In genomic region chr6:97049254-97050004, GRCh38 we compare ENCODE assay signal across 9 cellular contexts.
DNase-seq lines count a peak whose midpoint lies in the region; ATAC-seq, FAIRE-seq and TF ChIP-seq lines count a peak whose summit lies in the region.
"Had no signal": no experiment of that assay in that cellular context is flagged by ENCODE, and none has a peak within 500 bp of the region (broad histone marks: within the 10 kb centered on the region; RNA-seq: fewer than 3 reads in every experiment).

No MANE protein-coding gene starts in this region.

- no peaks in the 10 kb centered on the region for H3K9me3 ChIP-seq in HepG2 (ENCODE audit: low read length)
- H3K9me3 ChIP-seq in right lobe of liver = no peaks in the 10 kb centered on the region
- no peaks in the 10 kb centered on the region for H3K9me3 ChIP-seq in PC-9 (ENCODE audit: insufficient read depth, low read depth)

- no peaks in the 10 kb centered on the region for H3K36me3 ChIP-seq in HepG2 (replicated peaks in 1 of 2; ENCODE audit: control insufficient read depth in 1 of 2, insufficient read depth in 2 of 2, low read length in 2 of 2)
- H3K36me3 ChIP-seq in right lobe of liver = no peaks in the 10 kb centered on the region
- no peaks in the 10 kb centered on the region for H3K36me3 ChIP-seq in PC-9 (ENCODE audit: low read depth)

- H3K9ac ChIP-seq in HepG2 (ENCODE audit: insufficient read depth, low read depth, low read length) = no peak overlapping the region

- no peaks in the 10 kb centered on the region for H3K27me3 ChIP-seq in HepG2 (ENCODE audit: control insufficient read depth in 1 of 2, insufficient read depth in 2 of 2, low read length in 2 of 2)
- no peaks in the 10 kb centered on the region for H3K27me3 ChIP-seq in right lobe of liver
- H3K27me3 ChIP-seq in PC-9 (ENCODE audit: insufficient read depth, low read depth) = no peaks in the 10 kb centered on the region

- TF ChIP-seq RAD21 in HepG2 (CRISPR knock-in tag; IDR thresholded peaks at IDR 0.05) = no peak

- H3F3A ChIP-seq in PC-9 (ENCODE audit: insufficient read depth, low read depth) = no peaks in the 10 kb centered on the region

- H3K4me2 ChIP-seq in HepG2 (ENCODE audit: low read depth, low read length) (peak overlapping the region; percentile 47), PC-9 (no peak overlapping the region)

- in situ Hi-C loops in HepG2 (cut with HindIII; ENCODE audit: extremely low pct_ligation_motif_present, low pct_unique_long_range_greater_than_20kb) = loop anchor here (25.0 kb wide), 1 partner anchor 1788 kb away; the partner anchor contains the start of gene POU3F2
- in situ Hi-C loops in ACHN (cut with HindIII; ENCODE audit: low pct_ligation_motif_present, low pct_unique_long_range_greater_than_20kb, low sequenced_read_pairs) = no loop called here

- TF ChIP-seq EP300 in HepG2 (IDR thresholded peaks at IDR 0.05; ENCODE audit: low read depth in 2 of 2, low read length in 2 of 2) (peak in 1 of 2 experiments; percentile 10; a peak in 1 of 4 replicates), HepG2 (CRISPR knock-in tag; IDR thresholded peaks at IDR 0.05; ENCODE audit: borderline replicate concordance) (no peak)

- BruUV-seq in HepG2 (replicated peaks; lab: Mats Ljungman, UMichigan) (no TSS peak), PC-9 (replicated peaks; lab: Mats Ljungman, UMichigan) (no TSS peak)

- H3K9me2 ChIP-seq in PC-9 (ENCODE audit: insufficient read depth) = no peaks in the 10 kb centered on the region

- H3K79me2 ChIP-seq in HepG2 (ENCODE audit: insufficient read depth, low read length) = no peaks in the 10 kb centered on the region
- no peaks in the 10 kb centered on the region for H3K79me2 ChIP-seq in PC-9 (ENCODE audit: low read depth)

- 1% methylated on average over 8 of the region's 8 CpGs for whole genome bisulfite sequencing in HepG2 (ENCODE audit: low lambda C conversion rate)
- 62% methylated on average over 8 of the region's 8 CpGs for WGBS in right lobe of liver (ENCODE audit: insufficient coverage, low coverage, low lambda C conversion rate, missing lambda C conversion rate)

- intact Hi-C loops in HepG2 (cut with micrococcal nuclease; ENCODE audit: unreplicated experiment) (loop anchor here (10.0 kb wide), 1 partner anchor 655 kb away; no protein-coding TSS in a partner anchor), right lobe of liver (cut with DNase I) (loop anchor here (5.0 to 10.0 kb wide), 2 partner anchors 145 to 147 kb away; no protein-coding TSS in a partner anchor), PC-9 (cut with micrococcal nuclease; ENCODE audit: unreplicated experiment) (loop anchor here (5.0 to 10.0 kb wide), 2 partner anchors 507 to 1615 kb away; no protein-coding TSS in a partner anchor)

- CTCF ChIA-PET in HepG2 (lab: Yijun Ruan, JAX; ENCODE audit: low intra/inter-chr PET ratio, low total read pairs) (interaction anchor here (0.6 kb wide), 1 partner anchor 8 kb away, joined by 3 read pairs; no protein-coding TSS in a partner anchor), PC-9 (lab: Charles Lee) (no interaction called here)

- H3K27ac ChIP-seq in HepG2 (ENCODE audit: extremely low read length, insufficient read depth, low read length) (no peak overlapping the region), right lobe of liver (no peak overlapping the region), PC-9 (no peak overlapping the region)

- TF ChIP-seq CTCF in HepG2 (CRISPR knock-in tag; IDR thresholded peaks at IDR 0.05) (no peak), right lobe of liver (IDR thresholded peaks at IDR 0.05) (no peak), PC-9 (conservative IDR thresholded peaks at IDR 0.05) (no peak)

- H4K20me1 ChIP-seq in HepG2 (ENCODE audit: insufficient read depth, low read length) (no peaks in the 10 kb centered on the region), PC-9 (ENCODE audit: insufficient read depth) (no peaks in the 10 kb centered on the region)

- ATAC-seq in HepG2 = peak; percentile 76
- ATAC-seq in right lobe of liver = no peak
- peak; percentile 96 for ATAC-seq in HG02970 (IDR thresholded peaks at IDR 0.05; ENCODE audit: low FRiP score, unreplicated experiment)

- no peak for FAIRE-seq in HepG2 (lab: Jason Lieb, UNC)
- FAIRE-seq: keratinocyte had no signal

- H2AFZ ChIP-seq in HepG2 (ENCODE audit: low read length) (peak overlapping the region; percentile 63), PC-9 (0 out of 2 replicates have a peak overlapping the region, but pooled peaks have one; percentile 15)

- DNase-seq in HepG2 (ENCODE audit: low spot score) = peak; percentile 33
- no peak for DNase-seq in right lobe of liver
- DNase-seq in PC-9 = no peak
- DNase-seq in inferior parietal cortex (ENCODE audit: extremely low spot score) = peak; percentile 52
- no peak for DNase-seq in NCI-H1436 (lab: John Stamatoyannopoulos, UW)
- no peak for DNase-seq in NCI-H446 (lab: John Stamatoyannopoulos, UW)
- DNase-seq in ACHN = no peak

- peak overlapping the region in 1 of 3 experiments; percentile 30; a peak in 1 of 6 replicates for H3K4me3 ChIP-seq in HepG2 (replicated peaks in 1 of 3; ENCODE audit: insufficient read depth in 1 of 3, low read depth in 2 of 3, low read length in 3 of 3)
- H3K4me3 ChIP-seq in right lobe of liver = no peak overlapping the region
- no peak overlapping the region for H3K4me3 ChIP-seq in PC-9

- H3K4me1 ChIP-seq in HepG2 (ENCODE audit: insufficient read depth, low read length) = peaks cover 9% of the 10 kb centered on the region; the same call in 1 of the 2 replicates
- H3K4me1 ChIP-seq in right lobe of liver = no peaks in the 10 kb centered on the region
- H3K4me1 ChIP-seq in PC-9 (replicated peaks; ENCODE audit: insufficient read depth) = no peaks in the 10 kb centered on the region

- POLR2A ChIA-PET in HepG2 (lab: Yijun Ruan, JAX) (no interaction called here), PC-9 (lab: Charles Lee; ENCODE audit: unreplicated experiment) (no interaction called here)

- TF ChIP-seq POLR2A in HepG2 (IDR thresholded peaks at IDR 0.05; ENCODE audit: insufficient read depth in 1 of 2, low read depth in 2 of 2, low read length in 2 of 2) (no peak), right lobe of liver (IDR thresholded peaks at IDR 0.05) (no peak)

TF ChIP-seq in HepG2, 621 proteins besides CTCF, POLR2A, EP300 and RAD21 (continues in another document):
- no peak for TF ChIP-seq HNF1B (CRISPR knock-in tag; IDR thresholded peaks at IDR 0.05)
- no peak for TF ChIP-seq CENPX (CRISPR knock-in tag; IDR thresholded peaks at IDR 0.05)
- TF ChIP-seq ZNF543 (CRISPR knock-in tag; IDR thresholded peaks at IDR 0.05) = no peak
- TF ChIP-seq ARID3A (IDR thresholded peaks at IDR 0.05; ENCODE audit: low read depth, low read length) = no peak
- TF ChIP-seq HNRNPUL1 (IDR thresholded peaks at IDR 0.05; ENCODE audit: low read depth, low read length) = no peak
- no peak for TF ChIP-seq GATA4 (IDR thresholded peaks at IDR 0.05; ENCODE audit: borderline replicate concordance, low read depth)
- no peak for TF ChIP-seq ZBTB8A (CRISPR knock-in tag; IDR thresholded peaks at IDR 0.05; ENCODE audit: borderline replicate concordance, low read depth)
- no peak for TF ChIP-seq ISL2 (CRISPR knock-in tag; IDR thresholded peaks at IDR 0.05)
- TF ChIP-seq ZNF724P (CRISPR knock-in tag; IDR thresholded peaks at IDR 0.05; ENCODE audit: borderline replicate concordance) = no peak
- no peak for TF ChIP-seq GLI4 (CRISPR knock-in tag; IDR thresholded peaks at IDR 0.05; ENCODE audit: borderline replicate concordance)
- TF ChIP-seq, protein P1, sequence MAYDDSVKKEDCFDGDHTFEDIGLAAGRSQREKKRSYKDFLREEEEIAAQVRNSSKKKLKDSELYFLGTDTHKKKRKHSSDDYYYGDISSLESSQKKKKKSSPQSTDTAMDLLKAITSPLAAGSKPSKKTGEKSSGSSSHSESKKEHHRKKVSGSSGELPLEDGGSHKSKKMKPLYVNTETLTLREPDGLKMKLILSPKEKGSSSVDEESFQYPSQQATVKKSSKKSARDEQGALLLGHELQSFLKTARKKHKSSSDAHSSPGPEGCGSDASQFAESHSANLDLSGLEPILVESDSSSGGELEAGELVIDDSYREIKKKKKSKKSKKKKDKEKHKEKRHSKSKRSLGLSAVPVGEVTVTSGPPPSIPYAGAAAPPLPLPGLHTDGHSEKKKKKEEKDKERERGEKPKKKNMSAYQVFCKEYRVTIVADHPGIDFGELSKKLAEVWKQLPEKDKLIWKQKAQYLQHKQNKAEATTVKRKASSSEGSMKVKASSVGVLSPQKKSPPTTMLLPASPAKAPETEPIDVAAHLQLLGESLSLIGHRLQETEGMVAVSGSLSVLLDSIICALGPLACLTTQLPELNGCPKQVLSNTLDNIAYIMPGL (CRISPR knock-in tag; IDR thresholded peaks at IDR 0.05; ENCODE audit: borderline replicate concordance in 1 of 2, low read depth in 1 of 2) = no peak
- TF ChIP-seq ZNF569 (CRISPR knock-in tag; IDR thresholded peaks at IDR 0.05; ENCODE audit: borderline replicate concordance) = no peak
- TF ChIP-seq FOSL2 (CRISPR knock-in tag; IDR thresholded peaks at IDR 0.05) = peak; percentile 45
- no peak for TF ChIP-seq HHEX (CRISPR knock-in tag; IDR thresholded peaks at IDR 0.05)
- TF ChIP-seq HCFC1 (IDR thresholded peaks at IDR 0.05; ENCODE audit: low read depth, low read length) = no peak
- no peak for TF ChIP-seq ZEB1 (IDR thresholded peaks at IDR 0.05; ENCODE audit: insufficient replicate concordance, low read depth)

Comparison
In these comparisons a context has a peak if more than half of its experiments do, and no peak if none do; other contexts are left out.
1. ATAC-seq: peak in HepG2 (single experiment) and HG02970 (single experiment); none in right lobe of liver (0 of 4).
2. DNase-seq: peak in HepG2 (single experiment) and inferior parietal cortex (single experiment); none in right lobe of liver (0 of 3), PC-9 (0 of 2), NCI-H1436 (single experiment), NCI-H446 (0 of 2) and ACHN (single experiment).